In genomic region chr2:219626540-219626939, GRCh38 we compare ENCODE assay signal across 12 cellular contexts. TPM values are rescaled to one million over a fixed set of nuclear protein-coding genes. Genes with fewer than 3 reads are reported as not detected.
DNase-seq lines count a peak whose midpoint lies in the region; ATAC-seq and TF ChIP-seq lines count a peak whose summit lies in the region.
"Had no signal": no experiment of that assay in that cellular context is flagged by ENCODE, and none has a peak within 500 bp of the region (broad histone marks: within the 10 kb centered on the region; RNA-seq: fewer than 3 reads in every experiment).

No MANE protein-coding gene starts in this region.

- no peaks in the 10 kb centered on the region for H3K9me3 Mint-ChIP-seq in activated naive CD4-positive, alpha-beta T cell treated with anti-CD3 and anti-CD28 coated beads, Interleukin-2, amount 10 ng/mL, durations not matched to agents 7 days and 5 days

- H3K36me3 ChIP-seq in right atrium auricular region (no peaks in the 10 kb centered on the region), smooth muscle cell (ENCODE audit: low read depth) (no peaks in the 10 kb centered on the region)

- no peaks in the 10 kb centered on the region for H3F3A ChIP-seq in smooth muscle cell (ENCODE audit: low read depth)

- H3K79me2 ChIP-seq in smooth muscle cell (ENCODE audit: low read depth): no peaks in the 10 kb centered on the region

- CTCF ChIA-PET in activated naive CD4-positive, alpha-beta T cell treated with anti-CD3 and anti-CD28 coated beads, Interleukin-2, amount 10 ng/mL, durations not matched to agents 7 days and 5 days (lab: Charles Lee): no interaction called here

- H3K9me3 ChIP-seq in T-helper 17 cell (ENCODE audit: control insufficient read depth, low read length, poor library complexity, severe bottlenecking) (no peaks in the 10 kb centered on the region), right atrium auricular region (no peaks in the 10 kb centered on the region), smooth muscle cell (replicated peaks; ENCODE audit: low read depth) (no peaks in the 10 kb centered on the region)

- H3K27me3 Mint-ChIP-seq in activated naive CD4-positive, alpha-beta T cell treated with anti-CD3 and anti-CD28 coated beads, Interleukin-2, amount 10 ng/mL, durations not matched to agents 7 days and 5 days: peaks cover 71% of the 10 kb centered on the region
- H3K27me3 Mint-ChIP-seq in T-helper 17 cell: peaks cover 59% of the 10 kb centered on the region

- H3K36me3 Mint-ChIP-seq in activated naive CD4-positive, alpha-beta T cell treated with anti-CD3 and anti-CD28 coated beads, Interleukin-2, amount 10 ng/mL, durations not matched to agents 7 days and 5 days: no peaks in the 10 kb centered on the region
- H3K36me3 Mint-ChIP-seq in T-helper 17 cell (ENCODE audit: low read depth): no peaks in the 10 kb centered on the region

- no peak overlapping the region for H3K27ac Mint-ChIP-seq in activated naive CD4-positive, alpha-beta T cell treated with anti-CD3 and anti-CD28 coated beads, Interleukin-2, amount 10 ng/mL, durations not matched to agents 7 days and 5 days
- H3K27ac Mint-ChIP-seq in T-helper 17 cell: no peak overlapping the region

- peak overlapping the region; percentile 66 for H3K4me3 Mint-ChIP-seq in activated naive CD4-positive, alpha-beta T cell treated with anti-CD3 and anti-CD28 coated beads, Interleukin-2, amount 10 ng/mL, durations not matched to agents 7 days and 5 days
- H3K4me3 Mint-ChIP-seq in T-helper 17 cell: peak overlapping the region; percentile 93

- H3K4me2 ChIP-seq in smooth muscle cell: peak overlapping the region; percentile 85

- no peak overlapping the region for H3K9ac ChIP-seq in smooth muscle cell (ENCODE audit: low read depth)

- H3K4me1 Mint-ChIP-seq in activated naive CD4-positive, alpha-beta T cell treated with anti-CD3 and anti-CD28 coated beads, Interleukin-2, amount 10 ng/mL, durations not matched to agents 7 days and 5 days: peaks cover 5% of the 10 kb centered on the region
- H3K4me1 Mint-ChIP-seq in T-helper 17 cell: peaks cover 7% of the 10 kb centered on the region

- 88% methylated on average over 8 of the region's 8 CpGs for WGBS in smooth muscle cell (ENCODE audit: low lambda C conversion rate)

- TF ChIP-seq CTCF in right atrium auricular region (IDR thresholded peaks at IDR 0.05) (no peak), smooth muscle cell (IDR thresholded peaks at IDR 0.05; ENCODE audit: borderline replicate concordance, insufficient read depth, poor library complexity, severe bottlenecking) (no peak), omental fat pad (IDR thresholded peaks at IDR 0.05) (no peak), foreskin keratinocyte (conservative IDR thresholded peaks at IDR 0.05) (no peak)

- H3K4me1 ChIP-seq in right atrium auricular region (peaks cover 0 to 52% of the 10 kb centered on the region in 2 donors), smooth muscle cell (ENCODE audit: low read depth) (peaks cover 5% of the 10 kb centered on the region), foreskin keratinocyte (no peaks in the 10 kb centered on the region)

- H3K27me3 ChIP-seq in right atrium auricular region (no peaks in the 10 kb centered on the region), smooth muscle cell (ENCODE audit: low read depth) (no peaks in the 10 kb centered on the region), foreskin keratinocyte (no peaks in the 10 kb centered on the region)

- no peak overlapping the region for H2AFZ ChIP-seq in smooth muscle cell (ENCODE audit: low read depth)

- H3K27ac ChIP-seq in right atrium auricular region: peak overlapping the region; percentile 86 to 98
- no peak overlapping the region for H3K27ac ChIP-seq in smooth muscle cell (ENCODE audit: low read depth)
- H3K27ac ChIP-seq in foreskin keratinocyte: no peak overlapping the region

- no peaks in the 10 kb centered on the region for H4K20me1 ChIP-seq in smooth muscle cell (ENCODE audit: low read depth)

- no peak for DNase-seq in activated naive CD4-positive, alpha-beta T cell treated with anti-CD3 and anti-CD28 coated beads, Interleukin-2, amount 10 ng/mL, durations not matched to agents 7 days and 5 days
- no peak for DNase-seq in activated naive CD4-positive, alpha-beta T cell (lab: John Stamatoyannopoulos, UW)
- DNase-seq in T-helper 17 cell (no peak), right atrium auricular region (ENCODE audit: low spot score) (no peak), smooth muscle cell (lab: John Stamatoyannopoulos, UW; ENCODE audit: unreplicated experiment) (no peak), NCI-H2171 (lab: John Stamatoyannopoulos, UW) (no peak), omental fat pad (ENCODE audit: low spot score) (no peak), foreskin keratinocyte (no peak)
- DNase-seq: AML-193; central memory CD4-positive, alpha-beta T cell; Kasumi-1; NCI-H2107 had no signal

- no peak for ATAC-seq in T-helper 17 cell
- no peak for ATAC-seq in omental fat pad (ENCODE audit: low FRiP score)
- no peak for ATAC-seq in foreskin keratinocyte

- H3K4me3 ChIP-seq in right atrium auricular region (peak overlapping the region; percentile 48 to 59), smooth muscle cell (no peak overlapping the region)

RNA-seq across cellular contexts. Expression of gene SLC4A3, which starts 0.9 kb away (rescaled TPM):
- total RNA-seq in T-helper 17 cell (under 1 TPM in 1 of 2 donors, not detected in 1; 0.08 TPM), right atrium auricular region (100 to 1,000 TPM; 270 to 502 TPM), smooth muscle cell (3.4 and 4.9 TPM in 2 replicates), omental fat pad (10 to 100 TPM in 2 of 4 donors, 1 to 10 TPM in 2; 5.2 to 15.8 (median 8.6) TPM), foreskin keratinocyte (14.4 and 17.1 TPM in 2 replicates)
- polyA plus RNA-seq in smooth muscle cell (12.1 and 13.6 TPM in 2 replicates), foreskin keratinocyte (10.8 and 11.1 TPM in 2 replicates)

RNA-seq across cellular contexts. Expression of gene STK11IP, which starts 28.9 kb away (rescaled TPM):
- total RNA-seq in T-helper 17 cell: 10 to 100 TPM; 35.8 to 40.6 TPM
- 1 to 10 TPM; 5.5 to 6.6 TPM for total RNA-seq in right atrium auricular region
- 5.7 and 10.2 TPM in 2 replicates for total RNA-seq in smooth muscle cell
- polyA plus RNA-seq in smooth muscle cell: 13.6 and 22.5 TPM in 2 replicates
- 10 to 100 TPM in 2 of 4 donors, 1 to 10 TPM in 2; 9.1 to 22.4 (median 13.0) TPM for total RNA-seq in omental fat pad
- 20.0 and 20.9 TPM in 2 replicates for total RNA-seq in foreskin keratinocyte
- 16.2 and 16.4 TPM in 2 replicates for polyA plus RNA-seq in foreskin keratinocyte

RNA-seq across cellular contexts. Expression of gene INHA, which starts 54.4 kb away (rescaled TPM):
- total RNA-seq in T-helper 17 cell: not detected
- total RNA-seq in right atrium auricular region: 10 to 100 TPM in 1 of 2 donors, 1 to 10 TPM in 1; 1.0 to 28.3 TPM
- total RNA-seq in smooth muscle cell: 2.4 and 4.0 TPM in 2 replicates
- 4.3 and 16.7 TPM in 2 replicates for polyA plus RNA-seq in smooth muscle cell
- total RNA-seq in omental fat pad: 1 to 10 TPM in 1 of 4 donors, under 1 TPM in 1, not detected in 2; 0.88 to 1.1 TPM
- 0.11 and 0.14 TPM in 2 replicates for total RNA-seq in foreskin keratinocyte
- 0.14 and 0.19 TPM in 2 replicates for polyA plus RNA-seq in foreskin keratinocyte

RNA-seq across cellular contexts. Expression of gene OBSL1, which starts 55.2 kb away (rescaled TPM):
- total RNA-seq in T-helper 17 cell: 1 to 10 TPM in 1 of 2 donors, under 1 TPM in 1; 0.67 to 1.1 TPM
- 100 to 1,000 TPM; 150 to 157 TPM for total RNA-seq in right atrium auricular region
- total RNA-seq in smooth muscle cell: 47.1 and 71.9 TPM in 2 replicates
- polyA plus RNA-seq in smooth muscle cell: 51.1 and 67.9 TPM in 2 replicates
- 100 to 1,000 TPM in 2 of 4 donors, 10 to 100 TPM in 2; 68.6 to 117 (median 88.7) TPM for total RNA-seq in omental fat pad
- 32.0 and 33.7 TPM in 2 replicates for total RNA-seq in foreskin keratinocyte
- polyA plus RNA-seq in foreskin keratinocyte: 32.4 and 36.3 TPM in 2 replicates

Comparison
In these comparisons a context has a peak if more than half of its experiments do, and no peak if none do; other contexts are left out.
1. H3K27ac ChIP-seq: peak in right atrium auricular region (2 of 2); none in smooth muscle cell (single experiment) and foreskin keratinocyte (single experiment).
2. RNA of gene SLC4A3, which starts 0.9 kb away (total RNA-seq): 270 to 502 TPM in right atrium auricular region; 14.4 to 17.1 TPM in foreskin keratinocyte, 5.2 to 15.8 TPM in omental fat pad, 3.4 to 4.9 TPM in smooth muscle cell and 0.08 TPM in T-helper 17 cell; every median in the first group is over 10 times any median in the second.